29 cellular contexts compared by ENCODE assay signal in genomic region chr18:47658498-47658897, GRCh38.
"Had no signal": no experiment of that assay in that cellular context is flagged by ENCODE, and none has a peak within 500 bp of the region (broad histone marks: within the 10 kb centered on the region; RNA-seq: fewer than 3 reads in every experiment).

No MANE protein-coding gene starts in this region.

- H3K4me3 Mint-ChIP-seq: mesothelial cell of epicardium; naive B cell; natural killer cell treated with Interleukin-12 subunit alpha and Interleukin-12 subunit beta and Interleukin-15 and Interleukin-18, amount 100 ng/mL, for 72 hours; neural crest cell; stimulated activated effector memory CD8-positive, alpha-beta T cell treated with anti-CD3 and anti-CD28 coated beads, Interleukin-12 subunit alpha, Interleukin-12 subunit beta, amount 100 ng/mL, for 72 hours had no signal

- H3K4me3 ChIP-seq: esophagus squamous epithelium, heart right ventricle, left lung, mucosa of descending colon, right lobe of liver, stomach, thyroid gland, vagina had no signal

- H3K36me3 ChIP-seq: esophagus squamous epithelium, heart right ventricle, left lung, right lobe of liver, stomach, thyroid gland, vagina had no signal

- H3K36me3 Mint-ChIP-seq: stimulated activated effector memory CD8-positive, alpha-beta T cell treated with anti-CD3 and anti-CD28 coated beads, Interleukin-12 subunit alpha, Interleukin-12 subunit beta, amount 100 ng/mL, for 72 hours had no signal

- H3K9me3 Mint-ChIP-seq: stimulated activated effector memory CD8-positive, alpha-beta T cell treated with anti-CD3 and anti-CD28 coated beads, Interleukin-12 subunit alpha, Interleukin-12 subunit beta, amount 100 ng/mL, for 72 hours had no signal

- H3K9ac ChIP-seq: parathyroid adenoma had no signal

- H3K27me3 ChIP-seq: esophagus squamous epithelium, left lung, right lobe of liver, stomach, thyroid gland, vagina had no signal

- H3K27me3 Mint-ChIP-seq: natural killer cell treated with Interleukin-12 subunit alpha and Interleukin-12 subunit beta and Interleukin-15 and Interleukin-18, amount 100 ng/mL, for 72 hours had no signal

- ATAC-seq: heart right ventricle; left cardiac atrium; left lung; mucosa of descending colon; natural killer cell treated with Interleukin-12 subunit alpha and Interleukin-12 subunit beta and Interleukin-15 and Interleukin-18, amount 100 ng/mL, for 72 hours; right lobe of liver; stimulated activated effector memory CD8-positive, alpha-beta T cell treated with anti-CD3 and anti-CD28 coated beads, Interleukin-12 subunit alpha, Interleukin-12 subunit beta, amount 100 ng/mL, for 72 hours had no signal

- H3K27ac Mint-ChIP-seq: mesothelial cell of epicardium; naive B cell; natural killer cell treated with Interleukin-12 subunit alpha and Interleukin-12 subunit beta and Interleukin-15 and Interleukin-18, amount 100 ng/mL, for 72 hours; progenitor cell of endocrine pancreas; stimulated activated effector memory CD8-positive, alpha-beta T cell treated with anti-CD3 and anti-CD28 coated beads, Interleukin-12 subunit alpha, Interleukin-12 subunit beta, amount 100 ng/mL, for 72 hours had no signal

- H3K79me2 ChIP-seq: parathyroid adenoma had no signal

- H2AFZ ChIP-seq: parathyroid adenoma had no signal

- H3K9me3 ChIP-seq: esophagus squamous epithelium, left lung, mucosa of descending colon, right lobe of liver, thyroid gland, vagina had no signal

- H3K4me1 Mint-ChIP-seq: mesothelial cell of epicardium; naive B cell; stimulated activated effector memory CD8-positive, alpha-beta T cell treated with anti-CD3 and anti-CD28 coated beads, Interleukin-12 subunit alpha, Interleukin-12 subunit beta, amount 100 ng/mL, for 72 hours had no signal

- H3K4me1 ChIP-seq: esophagus squamous epithelium, heart right ventricle, left lung, parathyroid adenoma, right lobe of liver, stomach, thyroid gland, vagina had no signal

- H3K27ac ChIP-seq: esophagus squamous epithelium, heart right ventricle, left lung, parathyroid adenoma, right lobe of liver, stomach, thyroid gland, vagina had no signal

- DNase-seq: dermis blood vessel endothelial cell; effector memory CD4-positive, alpha-beta T cell; erythroblast; esophagus squamous epithelium; foreskin melanocyte; glutamatergic neuron; heart right ventricle; hippocampal formation; left cardiac atrium; left lung; mesenchymal stem cell; mucosa of descending colon; naive B cell; right lobe of liver; small intestine; stimulated activated CD4-positive, alpha-beta T cell treated with anti-CD3 and anti-CD28 coated beads, Interleukin-12 subunit alpha, Interleukin-12 subunit beta, amount 100 ng/mL, for 4 hours; stimulated activated CD4-positive, alpha-beta T cell treated with anti-CD3 and anti-CD28 coated beads, Interleukin-1b, Interleukin-23, amount 100 ng/mL, for 48 hours; stimulated activated CD4-positive, alpha-beta T cell treated with anti-CD3 and anti-CD28 coated beads, Interleukin-4, amount 100 ng/mL, for 1 hour; stimulated activated naive CD4-positive, alpha-beta T cell treated with Interleukin-2 at 50 U/mL for 16 hours; stomach; thyroid gland; trophoblast cell had no signal
